Comparison of ENCODE assay signal across 8 cellular contexts in genomic region chr18:7789853-7790552, GRCh38.
A peak's percentile ranks its signal among the peaks of the same experiment; 100 is the strongest.
DNase-seq lines count a peak whose midpoint lies in the region; ATAC-seq, FAIRE-seq and TF ChIP-seq lines count a peak whose summit lies in the region.

No MANE protein-coding gene starts in this region.

- TF ChIP-seq CTCF in bronchial epithelial cell (IDR thresholded peaks at IDR 0.05; ENCODE audit: insufficient read depth, low read length, severe bottlenecking) = peak; percentile 52
- TF ChIP-seq CTCF in lung (IDR thresholded peaks at IDR 0.05; ENCODE audit: control extremely low read depth, extremely low read depth) = peak; percentile 29

- peak overlapping the region in 1 of 2 donors; percentile 73 for H3K27ac ChIP-seq in lung (ENCODE audit: low read depth in 1 of 2, low read length in 1 of 2)

- H3K9me3 ChIP-seq in lung (ENCODE audit: control insufficient read depth in 2 of 2, insufficient read depth in 1 of 2, low read length in 1 of 2) = no peaks in the 10 kb centered on the region
- H3K9me3 ChIP-seq in HAP-1 = no peaks in the 10 kb centered on the region

- no peaks in the 10 kb centered on the region for H3K36me3 ChIP-seq in bronchial epithelial cell (ENCODE audit: control insufficient read depth, insufficient read depth, low read length)
- no peaks in the 10 kb centered on the region for H3K36me3 ChIP-seq in lung (ENCODE audit: control insufficient read depth in 2 of 2, insufficient read depth in 2 of 2, low read length in 2 of 2)
- H3K36me3 ChIP-seq in HAP-1 (replicated peaks) = no peaks in the 10 kb centered on the region

- DNase-seq in Daoy (ENCODE audit: low read depth) (peak; percentile 11), NCI-H1694 (lab: John Stamatoyannopoulos, UW) (peak; percentile 9), bronchial epithelial cell (ENCODE audit: low read depth) (peak; percentile 59), lung (ENCODE audit: low spot score) (no peak), mesenteric fat pad (ENCODE audit: low spot score) (no peak), HAP-1 (ENCODE audit: low spot score in 2 of 2) (no peak)
- DNase-seq in activated naive CD4-positive, alpha-beta T cell (lab: John Stamatoyannopoulos, UW) = no peak

- FAIRE-seq in bronchial epithelial cell (lab: Jason Lieb, UNC) = no peak

- ATAC-seq in lung (ENCODE audit: insufficient read depth, low FRiP score) (peak; percentile 64), HG02759 (IDR thresholded peaks at IDR 0.05; ENCODE audit: unreplicated experiment) (no peak)

- no peak overlapping the region for H3K4me3 ChIP-seq in bronchial epithelial cell (ENCODE audit: low read depth, low read length)
- H3K4me3 ChIP-seq in lung = no peak overlapping the region
- H3K4me3 ChIP-seq in HAP-1 = no peak overlapping the region

- in situ Hi-C loops in HAP-1 (cut with MboI; ENCODE audit: low sequenced_read_pairs) = no loop called here

- H3K27me3 ChIP-seq in bronchial epithelial cell (ENCODE audit: control insufficient read depth, insufficient read depth, low read length) (no peaks in the 10 kb centered on the region), lung (ENCODE audit: control insufficient read depth, insufficient read depth) (no peaks in the 10 kb centered on the region), HAP-1 (ENCODE audit: low read depth) (no peaks in the 10 kb centered on the region)

- 46% methylated on average over 5 of the region's 5 CpGs for WGBS in lung, 2 donors

- H3K4me1 ChIP-seq in lung (ENCODE audit: control insufficient read depth in 2 of 2, insufficient read depth in 2 of 2, low read length in 2 of 2) (peaks cover 7 to 8% of the 10 kb centered on the region in 2 donors), HAP-1 (no peaks in the 10 kb centered on the region)

Comparison
In these comparisons a context has a peak if more than half of its experiments do, and no peak if none do; other contexts are left out.
1. DNase-seq: peak in Daoy (single experiment), NCI-H1694 (single experiment) and bronchial epithelial cell (single experiment); none in lung (single experiment), mesenteric fat pad (single experiment), activated naive CD4-positive, alpha-beta T cell (0 of 4) and HAP-1 (0 of 2).